ENCODE assay signal across 1 cellular context in genomic region chr12:22628228-22628627, GRCh38.
TF ChIP-seq lines count a peak whose summit lies in the region.

No MANE protein-coding gene starts in this region.

TF ChIP-seq in GM23338, 12 proteins besides CTCF, POLR2A, EP300 and RAD21 (continued from another document):
- TF ChIP-seq ZNF462 (CRISPR knock-in tag; IDR thresholded peaks at IDR 0.05) (no peak), JUNB (IDR thresholded peaks at IDR 0.05; ENCODE audit: unreplicated experiment) (no peak), NANOG (IDR thresholded peaks at IDR 0.05; ENCODE audit: borderline replicate concordance) (no peak), EZH2phosphoT487 (IDR thresholded peaks at IDR 0.05; ENCODE audit: unreplicated experiment) (no peak), POLR2AphosphoS5 (IDR thresholded peaks at IDR 0.05; ENCODE audit: low read depth) (no peak), CREB1 (CRISPR knock-in tag; IDR thresholded peaks at IDR 0.05; ENCODE audit: low read depth) (no peak), ZNF114 (CRISPR knock-in tag; IDR thresholded peaks at IDR 0.05) (no peak), STAT1 (IDR thresholded peaks at IDR 0.05; ENCODE audit: unreplicated experiment) (no peak)
- TF ChIP-seq, protein P1, sequence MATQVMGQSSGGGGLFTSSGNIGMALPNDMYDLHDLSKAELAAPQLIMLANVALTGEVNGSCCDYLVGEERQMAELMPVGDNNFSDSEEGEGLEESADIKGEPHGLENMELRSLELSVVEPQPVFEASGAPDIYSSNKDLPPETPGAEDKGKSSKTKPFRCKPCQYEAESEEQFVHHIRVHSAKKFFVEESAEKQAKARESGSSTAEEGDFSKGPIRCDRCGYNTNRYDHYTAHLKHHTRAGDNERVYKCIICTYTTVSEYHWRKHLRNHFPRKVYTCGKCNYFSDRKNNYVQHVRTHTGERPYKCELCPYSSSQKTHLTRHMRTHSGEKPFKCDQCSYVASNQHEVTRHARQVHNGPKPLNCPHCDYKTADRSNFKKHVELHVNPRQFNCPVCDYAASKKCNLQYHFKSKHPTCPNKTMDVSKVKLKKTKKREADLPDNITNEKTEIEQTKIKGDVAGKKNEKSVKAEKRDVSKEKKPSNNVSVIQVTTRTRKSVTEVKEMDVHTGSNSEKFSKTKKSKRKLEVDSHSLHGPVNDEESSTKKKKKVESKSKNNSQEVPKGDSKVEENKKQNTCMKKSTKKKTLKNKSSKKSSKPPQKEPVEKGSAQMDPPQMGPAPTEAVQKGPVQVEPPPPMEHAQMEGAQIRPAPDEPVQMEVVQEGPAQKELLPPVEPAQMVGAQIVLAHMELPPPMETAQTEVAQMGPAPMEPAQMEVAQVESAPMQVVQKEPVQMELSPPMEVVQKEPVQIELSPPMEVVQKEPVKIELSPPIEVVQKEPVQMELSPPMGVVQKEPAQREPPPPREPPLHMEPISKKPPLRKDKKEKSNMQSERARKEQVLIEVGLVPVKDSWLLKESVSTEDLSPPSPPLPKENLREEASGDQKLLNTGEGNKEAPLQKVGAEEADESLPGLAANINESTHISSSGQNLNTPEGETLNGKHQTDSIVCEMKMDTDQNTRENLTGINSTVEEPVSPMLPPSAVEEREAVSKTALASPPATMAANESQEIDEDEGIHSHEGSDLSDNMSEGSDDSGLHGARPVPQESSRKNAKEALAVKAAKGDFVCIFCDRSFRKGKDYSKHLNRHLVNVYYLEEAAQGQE (IDR thresholded peaks at IDR 0.05; ENCODE audit: unreplicated experiment), result no peak
- TF ChIP-seq, protein P2, sequence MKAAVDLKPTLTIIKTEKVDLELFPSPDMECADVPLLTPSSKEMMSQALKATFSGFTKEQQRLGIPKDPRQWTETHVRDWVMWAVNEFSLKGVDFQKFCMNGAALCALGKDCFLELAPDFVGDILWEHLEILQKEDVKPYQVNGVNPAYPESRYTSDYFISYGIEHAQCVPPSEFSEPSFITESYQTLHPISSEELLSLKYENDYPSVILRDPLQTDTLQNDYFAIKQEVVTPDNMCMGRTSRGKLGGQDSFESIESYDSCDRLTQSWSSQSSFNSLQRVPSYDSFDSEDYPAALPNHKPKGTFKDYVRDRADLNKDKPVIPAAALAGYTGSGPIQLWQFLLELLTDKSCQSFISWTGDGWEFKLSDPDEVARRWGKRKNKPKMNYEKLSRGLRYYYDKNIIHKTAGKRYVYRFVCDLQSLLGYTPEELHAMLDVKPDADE (IDR thresholded peaks at IDR 0.05), result no peak
